Comparison of ENCODE assay signal across 17 cellular contexts in the genomic region with DNA sequence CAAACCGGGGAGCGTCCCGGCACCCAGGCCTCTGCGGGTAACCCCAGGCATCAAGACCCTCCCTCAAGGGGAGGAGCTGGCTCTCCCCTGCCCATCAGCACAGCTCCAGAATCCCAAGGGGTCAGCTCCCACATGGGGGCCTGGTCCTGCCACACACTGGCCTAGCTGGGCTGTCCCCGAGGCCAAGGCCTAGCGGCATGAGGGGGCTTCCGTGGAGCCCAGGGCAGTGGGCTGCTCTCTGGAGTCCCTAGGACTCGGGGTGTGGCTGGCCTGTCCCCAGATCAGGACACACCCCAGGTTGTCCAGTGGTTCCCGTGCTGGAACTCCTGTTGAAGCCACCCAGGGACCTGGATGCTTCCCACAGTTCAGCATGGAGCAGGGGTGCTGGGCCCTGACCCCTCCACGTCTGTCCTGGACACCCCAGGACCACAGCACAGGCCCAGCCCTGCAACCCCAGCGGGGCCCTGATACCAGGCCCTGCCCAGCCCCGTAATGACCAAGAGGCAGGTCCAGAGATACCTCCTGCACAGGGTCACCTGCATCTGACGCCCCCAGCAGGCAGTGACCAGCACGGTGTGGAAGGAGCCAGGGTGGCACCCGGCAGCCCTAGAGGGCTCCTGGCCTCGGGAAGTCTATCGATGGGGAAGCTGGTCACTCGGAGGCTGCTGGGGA.
"Had no signal": no experiment of that assay in that cellular context is flagged by ENCODE, and none has a peak within 500 bp of the region (broad histone marks: within the 10 kb centered on the region; RNA-seq: fewer than 3 reads in every experiment).

No MANE protein-coding gene starts in this region.

- H3K27ac Mint-ChIP-seq: naive thymus-derived CD4-positive, alpha-beta T cell; nephron progenitor cell; stimulated activated effector memory CD8-positive, alpha-beta T cell treated with anti-CD3 and anti-CD28 coated beads, Interleukin-12 subunit alpha, Interleukin-12 subunit beta, amount 100 ng/mL, for 72 hours had no signal

- H3K4me3 Mint-ChIP-seq: naive thymus-derived CD4-positive, alpha-beta T cell; nephron progenitor cell; stimulated activated effector memory CD8-positive, alpha-beta T cell treated with anti-CD3 and anti-CD28 coated beads, Interleukin-12 subunit alpha, Interleukin-12 subunit beta, amount 100 ng/mL, for 72 hours had no signal

- ATAC-seq: naive thymus-derived CD4-positive, alpha-beta T cell; stimulated activated effector memory CD8-positive, alpha-beta T cell treated with anti-CD3 and anti-CD28 coated beads, Interleukin-12 subunit alpha, Interleukin-12 subunit beta, amount 100 ng/mL, for 72 hours; stimulated activated naive CD8-positive, alpha-beta T cell treated with anti-CD3 and anti-CD28 coated beads, Interleukin-15, Interleukin-2, amounts not matched to agents 100 U/mL and 50 U/mL, for 24 hours had no signal

- H3K9me3 ChIP-seq: colonic mucosa, ovary, right atrium auricular region, tibial nerve had no signal

- H3K36me3 ChIP-seq: ovary had no signal

- FAIRE-seq: endothelial cell of umbilical vein, islet of Langerhans had no signal

- H3K27me3 Mint-ChIP-seq: naive thymus-derived CD4-positive, alpha-beta T cell had no signal

- H3K27me3 ChIP-seq: cardiac muscle cell, colonic mucosa, ovary, right atrium auricular region, tibial nerve had no signal

- H3K27ac ChIP-seq: cardiac muscle cell, colonic mucosa, ovary, right atrium auricular region, tibial nerve had no signal

- H3K9me3 Mint-ChIP-seq: naive thymus-derived CD4-positive, alpha-beta T cell; stimulated activated effector memory CD8-positive, alpha-beta T cell treated with anti-CD3 and anti-CD28 coated beads, Interleukin-12 subunit alpha, Interleukin-12 subunit beta, amount 100 ng/mL, for 72 hours had no signal

- H3K4me3 ChIP-seq: cardiac muscle cell, colonic mucosa, ovary, right atrium auricular region, tibial nerve had no signal

- DNase-seq: cerebellar nuclear complex; colonic mucosa; dermis blood vessel endothelial cell; foreskin melanocyte; hypothalamus; naive thymus-derived CD4-positive, alpha-beta T cell; nephron progenitor cell; ovary; stimulated activated CD4-positive, alpha-beta T cell treated with anti-CD3 and anti-CD28 coated beads, Interleukin-4, amount 100 ng/mL, for 1 hour; stimulated activated CD8-positive, alpha-beta memory T cell treated with anti-CD3 and anti-CD28 coated beads, Interleukin-4, amount 100 ng/mL, for 48 hours; stimulated activated naive CD8-positive, alpha-beta T cell treated with anti-CD3 and anti-CD28 coated beads, Interleukin-15, Interleukin-2, amounts not matched to agents 100 U/mL and 50 U/mL, for 24 hours had no signal
